24 cellular contexts compared by ENCODE assay signal in the genomic region with DNA sequence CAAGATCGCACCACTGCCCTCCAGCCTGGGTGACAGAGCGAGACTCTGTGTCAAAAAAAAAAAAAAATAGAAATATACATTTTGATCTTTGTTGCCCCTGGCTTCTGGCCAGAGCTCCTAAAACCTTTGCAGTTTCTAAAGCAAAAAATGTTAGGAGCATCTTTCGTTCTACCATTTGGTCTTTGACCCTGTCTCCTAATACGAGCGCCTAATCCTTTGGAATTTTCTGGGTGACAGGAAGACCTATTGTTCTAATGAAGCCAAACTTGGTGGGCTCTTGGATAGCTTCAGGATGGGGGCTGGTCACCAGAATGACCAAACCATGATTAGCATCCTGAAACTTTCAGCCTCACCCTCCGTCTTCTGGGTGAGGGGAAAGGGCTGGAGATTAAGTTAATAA.
"Had no signal": no experiment of that assay in that cellular context is flagged by ENCODE, and none has a peak within 500 bp of the region (broad histone marks: within the 10 kb centered on the region; RNA-seq: fewer than 3 reads in every experiment).

No MANE protein-coding gene starts in this region.

- H3K27me3 ChIP-seq: esophagus squamous epithelium, gastrocnemius medialis, upper lobe of left lung had no signal

- H3K36me3 ChIP-seq: esophagus squamous epithelium, gastrocnemius medialis, left ventricle myocardium inferior, upper lobe of left lung had no signal

- H3K4me3 Mint-ChIP-seq: activated B cell treated with CpG ODN at 0.5 μM for 24 hours; activated naive CD8-positive, alpha-beta T cell; activated T-cell treated with anti-CD3 and anti-CD28 coated beads, Interleukin-2, amount 50 U/mL, for 24 hours; mesothelial cell of epicardium; nephron progenitor cell; stimulated activated naive B cell treated with anti-CD40 and anti-IgM and Interleukin-4, amounts not matched to agents 10 μg/mL and 1 μg/mL and 100 μg/mL, for 72 hours had no signal

- DNase-seq: activated B cell treated with CpG ODN at 0.5 μM for 24 hours; activated CD4-positive, alpha-beta T cell treated with anti-CD3 and anti-CD28 coated beads for 48 hours; activated CD8-positive, alpha-beta memory T cell treated with anti-CD3 and anti-CD28 coated beads, Interleukin-2, amount 50 U/mL, for 4 hours; activated CD8-positive, alpha-beta T cell treated with anti-CD3 and anti-CD28 coated beads, Interleukin-2, amount 10 ng/mL, durations not matched to agents 7 days and 5 days; activated naive CD4-positive, alpha-beta T cell; activated T-cell treated with anti-CD3 and anti-CD28 coated beads, Interleukin-2, amount 50 U/mL, for 24 hours; amygdala; esophagus squamous epithelium; gastrocnemius medialis; head of caudate nucleus; hypothalamus; left ventricle myocardium inferior; nephron progenitor cell; occipital lobe; stimulated activated CD4-positive, alpha-beta T cell treated with anti-CD3 and anti-CD28 coated beads, Interleukin-2, amount 100 ng/mL, for 48 hours; stimulated activated CD8-positive, alpha-beta memory T cell treated with anti-CD3 and anti-CD28 coated beads, Interleukin-4, amount 100 ng/mL, for 48 hours; stimulated activated naive B cell treated with anti-CD40 and anti-IgM and Interleukin-4, amounts not matched to agents 10 μg/mL and 1 μg/mL and 100 μg/mL, for 72 hours; T1000; upper lobe of left lung had no signal

- H3K27ac Mint-ChIP-seq: activated B cell treated with CpG ODN at 0.5 μM for 24 hours; mesothelial cell of epicardium; nephron progenitor cell; stimulated activated naive B cell treated with anti-CD40 and anti-IgM and Interleukin-4, amounts not matched to agents 10 μg/mL and 1 μg/mL and 100 μg/mL, for 72 hours had no signal

- H3K27ac ChIP-seq: gastrocnemius medialis, left ventricle myocardium inferior, upper lobe of left lung had no signal

- H3K4me1 Mint-ChIP-seq: nephron progenitor cell had no signal

- H3K36me3 Mint-ChIP-seq: activated naive CD8-positive, alpha-beta T cell; mesothelial cell of epicardium; stimulated activated naive B cell treated with anti-CD40 and anti-IgM and Interleukin-4, amounts not matched to agents 10 μg/mL and 1 μg/mL and 100 μg/mL, for 72 hours had no signal

- H3K27me3 Mint-ChIP-seq: activated B cell treated with CpG ODN at 0.5 μM for 24 hours; activated naive CD8-positive, alpha-beta T cell; activated T-cell treated with anti-CD3 and anti-CD28 coated beads, Interleukin-2, amount 50 U/mL, for 24 hours; stimulated activated naive B cell treated with anti-CD40 and anti-IgM and Interleukin-4, amounts not matched to agents 10 μg/mL and 1 μg/mL and 100 μg/mL, for 72 hours had no signal

- H3K9me3 Mint-ChIP-seq: activated B cell treated with CpG ODN at 0.5 μM for 24 hours; activated T-cell treated with anti-CD3 and anti-CD28 coated beads, Interleukin-2, amount 50 U/mL, for 24 hours; activated T-helper 2 cell treated with anti-CD3 and anti-CD28 coated beads, Interferon-gamma antibody, Interleukin-2, Interleukin-4, amounts not matched to agents 10 μg/mL and 5 μg/mL and 100 μg/mL, durations not matched to agents 14 hours and 24 hours and 36 hours; mesothelial cell of epicardium; nephron progenitor cell; stimulated activated naive B cell treated with anti-CD40 and anti-IgM and Interleukin-4, amounts not matched to agents 10 μg/mL and 1 μg/mL and 100 μg/mL, for 72 hours; T-helper 1 cell treated with Interleukin-12 subunit alpha and Interleukin-12 subunit beta and Interleukin-4 antibody, amounts not matched to agents 30 μg/mL and 1 μg/mL, for 36 hours had no signal

- H3K4me1 ChIP-seq: gastrocnemius medialis, left ventricle myocardium inferior had no signal

- ATAC-seq: gastrocnemius medialis; stimulated activated naive B cell treated with anti-CD40 and anti-IgM and Interleukin-4, amounts not matched to agents 10 μg/mL and 1 μg/mL and 100 μg/mL, for 72 hours had no signal

- H3K4me3 ChIP-seq: coronary artery, esophagus squamous epithelium, gastrocnemius medialis, left ventricle myocardium inferior, upper lobe of left lung had no signal

- H3K9me3 ChIP-seq: esophagus squamous epithelium, gastrocnemius medialis, left ventricle myocardium inferior, upper lobe of left lung had no signal
